Comparison of ENCODE assay signal across 6 cellular contexts in genomic region chr10:50075139-50075538, GRCh38. TPM values are rescaled to one million over a fixed set of nuclear protein-coding genes. Genes with fewer than 3 reads are reported as not detected.
DNase-seq lines count a peak whose midpoint lies in the region; ATAC-seq, FAIRE-seq and TF ChIP-seq lines count a peak whose summit lies in the region.
"Not testable (repeated sequence)": the region's sequence is repeated elsewhere in the genome, so short reads cannot be mapped to it uniquely, and the experiment has no call there.

No MANE protein-coding gene starts in this region.

- not testable (repeated sequence) for H3K4me3 ChIP-seq in HepG2 (replicated peaks in 1 of 3; ENCODE audit: insufficient read depth in 1 of 3, low read depth in 2 of 3, low read length in 3 of 3); small intestine (ENCODE audit: low read depth in 1 of 2, low read length in 2 of 2)

- DNase-seq in RCC 7860 (ENCODE audit: low spot score); central memory CD8-positive, alpha-beta T cell (ENCODE audit: low spot score in 2 of 2); foreskin keratinocyte; HepG2 (ENCODE audit: low spot score); small intestine: not testable (repeated sequence)

- H3K27ac ChIP-seq in foreskin keratinocyte; HepG2 (ENCODE audit: extremely low read length, insufficient read depth, low read length); small intestine (ENCODE audit: low read depth in 1 of 2, low read length in 1 of 2): not testable (repeated sequence)

- POLR2A ChIA-PET in HepG2 (lab: Yijun Ruan, JAX), result not testable (repeated sequence)

- H3K27me3 Mint-ChIP-seq in central memory CD8-positive, alpha-beta T cell, result not testable (repeated sequence)

- H3K9me3 ChIP-seq in HepG2 (ENCODE audit: low read length); small intestine (ENCODE audit: control insufficient read depth, low read depth): not testable (repeated sequence)

- FAIRE-seq in G401.6 (lab: Jason Lieb, UNC), result peak; percentile 85
- peak; percentile 67 for FAIRE-seq in RCC 7860 (lab: Jason Lieb, UNC)
- peak; percentile 36 for FAIRE-seq in HepG2 (lab: Jason Lieb, UNC)
- FAIRE-seq in small intestine (lab: Jason Lieb, UNC), result peak; percentile 80

- H3K27me3 ChIP-seq in foreskin keratinocyte; HepG2 (ENCODE audit: control insufficient read depth in 1 of 2, insufficient read depth in 2 of 2, low read length in 2 of 2); small intestine (ENCODE audit: control insufficient read depth in 2 of 2, insufficient read depth in 2 of 2, low read length in 2 of 2): not testable (repeated sequence)

- TF ChIP-seq EP300 in HepG2 (IDR thresholded peaks at IDR 0.05; ENCODE audit: low read depth in 2 of 2, low read length in 2 of 2); HepG2 (CRISPR knock-in tag; IDR thresholded peaks at IDR 0.05; ENCODE audit: borderline replicate concordance): not testable (repeated sequence)

- H3K4me3 Mint-ChIP-seq in central memory CD8-positive, alpha-beta T cell, result not testable (repeated sequence)

- not testable (repeated sequence) for TF ChIP-seq CTCF in foreskin keratinocyte (conservative IDR thresholded peaks at IDR 0.05); HepG2 (CRISPR knock-in tag; IDR thresholded peaks at IDR 0.05)

- ATAC-seq in central memory CD8-positive, alpha-beta T cell (replicated peaks; ENCODE audit: extremely low read depth, poor library complexity, severe bottlenecking), result peak; percentile 80
- peak; percentile 25 for ATAC-seq in foreskin keratinocyte
- not testable (repeated sequence) for ATAC-seq in HepG2

- H3K9ac ChIP-seq in HepG2 (ENCODE audit: insufficient read depth, low read depth, low read length), result not testable (repeated sequence)

- not testable (repeated sequence) for H3K79me2 ChIP-seq in HepG2 (ENCODE audit: insufficient read depth, low read length)

- H4K20me1 ChIP-seq in HepG2 (ENCODE audit: insufficient read depth, low read length), result not testable (repeated sequence)

- not testable (repeated sequence) for BruUV-seq in HepG2 (replicated peaks; lab: Mats Ljungman, UMichigan)

- not testable (repeated sequence) for TF ChIP-seq RAD21 in HepG2 (CRISPR knock-in tag; IDR thresholded peaks at IDR 0.05)

- H3K27ac Mint-ChIP-seq in central memory CD8-positive, alpha-beta T cell (ENCODE audit: low read depth), result not testable (repeated sequence)

- intact Hi-C loops in HepG2 (cut with micrococcal nuclease; ENCODE audit: unreplicated experiment), result not testable (repeated sequence)

- not testable (repeated sequence) for H2AFZ ChIP-seq in HepG2 (ENCODE audit: low read length)

- H3K4me1 Mint-ChIP-seq in central memory CD8-positive, alpha-beta T cell, result not testable (repeated sequence)

- not testable (repeated sequence) for TF ChIP-seq POLR2A in HepG2 (IDR thresholded peaks at IDR 0.05; ENCODE audit: insufficient read depth in 1 of 2, low read depth in 2 of 2, low read length in 2 of 2)

- in situ Hi-C loops in HepG2 (cut with HindIII; ENCODE audit: extremely low pct_ligation_motif_present, low pct_unique_long_range_greater_than_20kb), result not testable (repeated sequence)

- H3K4me1 ChIP-seq in foreskin keratinocyte; HepG2 (ENCODE audit: insufficient read depth, low read length); small intestine (ENCODE audit: control insufficient read depth in 2 of 2, insufficient read depth in 1 of 2, low read depth in 1 of 2, low read length in 1 of 2): not testable (repeated sequence)

- H3K9me3 Mint-ChIP-seq in central memory CD8-positive, alpha-beta T cell, result not testable (repeated sequence)

- not testable (repeated sequence) for H3K36me3 ChIP-seq in HepG2 (replicated peaks in 1 of 2; ENCODE audit: control insufficient read depth in 1 of 2, insufficient read depth in 2 of 2, low read length in 2 of 2); small intestine (ENCODE audit: control insufficient read depth in 2 of 2, insufficient read depth in 2 of 2, low read length in 2 of 2)

- H3K4me2 ChIP-seq in HepG2 (ENCODE audit: low read depth, low read length), result not testable (repeated sequence)

- 98% methylated on average over 2 of the region's 2 CpGs for WGBS in HepG2 (ENCODE audit: low lambda C conversion rate)
- WGBS in small intestine, 3 donors, result 94 to 100% (median 95%) methylated on average over 1 of the region's 2 CpGs

- peaks cover 14% of the 10 kb centered on the region for H3K36me3 Mint-ChIP-seq in central memory CD8-positive, alpha-beta T cell (ENCODE audit: insufficient read depth)

- CTCF ChIA-PET in HepG2 (lab: Yijun Ruan, JAX; ENCODE audit: low intra/inter-chr PET ratio, low total read pairs), result not testable (repeated sequence)

RNA-seq across cellular contexts. Expression of gene WASHC2A, which starts 7.4 kb away (rescaled TPM):
- 28.2 and 28.3 TPM in 2 replicates for total RNA-seq in foreskin keratinocyte
- 10.4 and 11.6 TPM in 2 replicates for polyA plus RNA-seq in foreskin keratinocyte
- total RNA-seq in HepG2 (2016; rRNA removed; fragmentation: Illumina TruSeq; extraction: Trizol), result 29.6 and 42.1 TPM in 2 replicates
- total RNA-seq in HepG2 (2016; cell fraction: cytosol; rRNA removed; fragmentation: Illumina TruSeq; extraction: Trizol; ENCODE audit: low read depth), result 6.6 and 7.1 TPM in 2 replicates
- 29.5 and 35.8 TPM in 2 replicates for total RNA-seq in HepG2 (2016; cell fraction: insoluble cytoplasmic fraction; rRNA removed; fragmentation: Illumina TruSeq; extraction: Trizol)
- 8.1 and 9.6 TPM in 2 replicates for total RNA-seq in HepG2 (2016; cell fraction: membrane; rRNA removed; fragmentation: Illumina TruSeq; extraction: Trizol)
- total RNA-seq in HepG2 (2016; cell fraction: nucleus; rRNA removed; fragmentation: Illumina TruSeq; extraction: Trizol), result 36.6 and 38.6 TPM in 2 replicates
- 20.7 and 22.8 TPM in 2 replicates for polyA plus RNA-seq in HepG2 (2011; rRNA removed)
- polyA plus RNA-seq in HepG2 (2011; cell fraction: cytosol; rRNA removed), result 10.4 and 11.2 TPM in 2 replicates
- 42.6 and 48.6 TPM in 2 replicates for polyA plus RNA-seq in HepG2 (2011; cell fraction: nucleus; rRNA removed)
- polyA plus RNA-seq in HepG2 (2012), result 19.8 and 20.5 TPM in 2 replicates
- polyA plus RNA-seq in HepG2 (2016; cell fraction: cytosol; fragmentation: Illumina TruSeq; extraction: Trizol; ENCODE audit: low read depth), result 1.4 and 1.9 TPM in 2 replicates
- 29.3 and 32.5 TPM in 2 replicates for polyA plus RNA-seq in HepG2 (2016; cell fraction: insoluble cytoplasmic fraction; fragmentation: Illumina TruSeq; extraction: Trizol; ENCODE audit: low read depth)
- 3.3 and 3.5 TPM in 2 replicates for polyA plus RNA-seq in HepG2 (2016; cell fraction: membrane; fragmentation: Illumina TruSeq; extraction: Trizol; ENCODE audit: low read depth)
- polyA plus RNA-seq in HepG2 (2016; cell fraction: nucleus; fragmentation: Illumina TruSeq; extraction: Trizol; ENCODE audit: insufficient read depth, low read depth), result 61.7 and 65.9 TPM in 2 replicates
- 9.0 and 15.5 TPM in 2 replicates for polyA minus RNA-seq in HepG2 (2011; rRNA and poly(A)+ RNA removed; ENCODE audit: low replicate concordance)
- 14.3 and 17.2 TPM in 2 replicates for polyA minus RNA-seq in HepG2 (2011; cell fraction: cytosol; rRNA and poly(A)+ RNA removed)
- 54.2 and 74.1 TPM in 2 replicates for polyA minus RNA-seq in HepG2 (2011; cell fraction: nucleus; rRNA and poly(A)+ RNA removed)
- 10 to 100 TPM; 15.1 to 20.4 (median 20.2) TPM for polyA plus RNA-seq in small intestine
